17 cellular contexts compared by ENCODE assay signal in genomic region chr15:89165677-89166076, GRCh38. TPM values are rescaled to one million over a fixed set of nuclear protein-coding genes. Genes with fewer than 3 reads are reported as not detected.
DNase-seq lines count a peak whose midpoint lies in the region; ATAC-seq and TF ChIP-seq lines count a peak whose summit lies in the region.
"Had no signal": no experiment of that assay in that cellular context is flagged by ENCODE, and none has a peak within 500 bp of the region (broad histone marks: within the 10 kb centered on the region; RNA-seq: fewer than 3 reads in every experiment).

No MANE protein-coding gene starts in this region.

- DNase-seq in left ventricle myocardium inferior (no peak), Right ventricle myocardium inferior (ENCODE audit: missing footprints) (no peak), caudate nucleus (lab: John Stamatoyannopoulos, UW) (no peak), lung microvascular endothelial cell (ENCODE audit: low read depth in 2 of 2) (peak; percentile 9 to 57), uterus (no peak), NCI-H187 treated with DMSO at 0.1 percent for 48 hours (lab: John Stamatoyannopoulos, UW) (no peak), SIG-M5 treated with dmso at 0.1 percent for 504 hours (lab: John Stamatoyannopoulos, UW; ENCODE audit: unreplicated experiment) (no peak), ovary (no peak)
- DNase-seq: activated gamma-delta T cell treated with Interleukin-2 at 50 U/mL for 16 hours, BE2C, DMS79 treated with DMSO at 0.1 percent for 48 hours, esophagus squamous epithelium, NCI-H1417 treated with DMSO at 0.1 percent for 48 hours, NCI-H524 treated with DMSO at 0.1 percent for 48 hours had no signal

- no peaks in the 10 kb centered on the region for H3K9me3 ChIP-seq in left ventricle myocardium inferior (replicated peaks)
- no peaks in the 10 kb centered on the region for H3K9me3 ChIP-seq in uterus
- no peaks in the 10 kb centered on the region for H3K9me3 ChIP-seq in ovary
- H3K9me3 ChIP-seq: BE2C, esophagus squamous epithelium, vagina had no signal

- peaks cover under 1% of the 10 kb centered on the region for H3K36me3 ChIP-seq in left ventricle myocardium inferior
- H3K36me3 ChIP-seq in uterus = no peaks in the 10 kb centered on the region
- no peaks in the 10 kb centered on the region for H3K36me3 ChIP-seq in ovary
- H3K36me3 ChIP-seq: BE2C, vagina had no signal

- H3K4me3 ChIP-seq in left ventricle myocardium inferior = no peak overlapping the region
- H3K4me3 ChIP-seq in uterus = no peak overlapping the region
- H3K4me3 ChIP-seq in ovary = no peak overlapping the region
- H3K4me3 ChIP-seq: esophagus squamous epithelium, vagina had no signal

- H3K4me1 ChIP-seq in left ventricle myocardium inferior (peaks cover 73% of the 10 kb centered on the region), uterus (no peaks in the 10 kb centered on the region), ovary (ENCODE audit: insufficient read depth) (peaks cover 5% of the 10 kb centered on the region)

- ATAC-seq in Right ventricle myocardium inferior = no peak

- intact Hi-C loops in left ventricle myocardium inferior (cut with micrococcal nuclease) (no loop called here), Right ventricle myocardium inferior (cut with DNase I) (loop anchor here (5.0 kb wide), 1 partner anchor 78 kb away; the partner anchor contains the start of gene ABHD2), uterus (cut with DNase I; ENCODE audit: low total_unique reads) (no loop called here), ovary (cut with DNase I) (loop anchor here in 1 of 4 donors (2.0 kb wide), 1 partner anchor 113 kb away; no protein-coding TSS in a partner anchor)

- peak overlapping the region; percentile 45 for H3K27ac ChIP-seq in left ventricle myocardium inferior (replicated peaks)
- H3K27ac ChIP-seq in caudate nucleus (ENCODE audit: low read depth, low read length) = peak overlapping the region; percentile 47
- H3K27ac ChIP-seq in uterus = peak overlapping the region; percentile 31 to 58
- no peak overlapping the region for H3K27ac ChIP-seq in ovary
- H3K27ac ChIP-seq: parathyroid adenoma, vagina had no signal

- no peak for TF ChIP-seq POLR2A in uterus (IDR thresholded peaks at IDR 0.05)
- TF ChIP-seq POLR2A in ovary (IDR thresholded peaks at IDR 0.05) = no peak

- no peak for TF ChIP-seq CTCF in left ventricle myocardium inferior (IDR thresholded peaks at IDR 0.05; ENCODE audit: borderline replicate concordance)
- no peak for TF ChIP-seq CTCF in uterus (IDR thresholded peaks at IDR 0.05)
- no peak for TF ChIP-seq CTCF in ovary (IDR thresholded peaks at IDR 0.05)

- no peaks in the 10 kb centered on the region for H3K27me3 ChIP-seq in left ventricle myocardium inferior (ENCODE audit: low read depth)
- no peaks in the 10 kb centered on the region for H3K27me3 ChIP-seq in uterus
- no peaks in the 10 kb centered on the region for H3K27me3 ChIP-seq in ovary
- H3K27me3 ChIP-seq: BE2C, esophagus squamous epithelium, vagina had no signal

- TF ChIP-seq EP300 in ovary (IDR thresholded peaks at IDR 0.05) = no peak

- WGBS in ovary, 3 donors = 16 to 21% (median 18%) methylated on average over 2 of the region's 2 CpGs

RNA-seq across cellular contexts. Expression of gene RLBP1, which starts 55.7 kb away (rescaled TPM):
- not detected for total RNA-seq in left ventricle myocardium inferior
- not detected for total RNA-seq in Right ventricle myocardium inferior
- total RNA-seq in lung microvascular endothelial cell = not detected in 2 replicates
- total RNA-seq in uterus = not detected
- not detected for total RNA-seq in ovary
- polyA plus RNA-seq in ovary = not detected
- total RNA-seq: esophagus squamous epithelium, vagina had no signal
- polyA plus RNA-seq: IgD-negative memory B cell had no signal

Comparison
In these comparisons a context has a peak if more than half of its experiments do, and no peak if none do; other contexts are left out.
1. DNase-seq: peak in lung microvascular endothelial cell (2 of 2); none in left ventricle myocardium inferior (single experiment), Right ventricle myocardium inferior (single experiment), caudate nucleus (0 of 61), uterus (0 of 2), NCI-H187 treated with DMSO at 0.1 percent for 48 hours (single experiment), SIG-M5 treated with dmso at 0.1 percent for 504 hours (single experiment) and ovary (0 of 5).
2. H3K27ac ChIP-seq: peak in left ventricle myocardium inferior (single experiment), caudate nucleus (single experiment) and uterus (2 of 2); none in ovary (0 of 2).